Comparison of ENCODE assay signal across 28 cellular contexts in genomic region chr9:75175395-75175794, GRCh38.
"Had no signal": no experiment of that assay in that cellular context is flagged by ENCODE, and none has a peak within 500 bp of the region (broad histone marks: within the 10 kb centered on the region; RNA-seq: fewer than 3 reads in every experiment).

No MANE protein-coding gene starts in this region.

- H3K9me3 Mint-ChIP-seq: activated CD8-positive, alpha-beta T cell treated with anti-CD3 and anti-CD28 coated beads for 36 hours; activated naive CD4-positive, alpha-beta T cell treated with anti-CD3 and anti-CD28 coated beads, Interleukin-2, amount 10 ng/mL, durations not matched to agents 7 days and 5 days; activated naive CD8-positive, alpha-beta T cell treated with anti-CD3 and anti-CD28 coated beads for 36 hours; activated T-helper 2 cell treated with anti-CD3 and anti-CD28 coated beads, Interferon-gamma antibody, Interleukin-2, Interleukin-4, amounts not matched to agents 10 μg/mL and 5 μg/mL and 100 μg/mL, durations not matched to agents 14 hours and 24 hours and 36 hours; T-cell had no signal

- H3K27ac ChIP-seq: brain microvascular endothelial cell, cardiac muscle cell, SK-N-MC, VCaP had no signal

- H3K27ac Mint-ChIP-seq: activated CD4-positive, alpha-beta T cell treated with anti-CD3 and anti-CD28 coated beads for 36 hours; activated CD8-positive, alpha-beta T cell treated with anti-CD3 and anti-CD28 coated beads for 36 hours; activated naive CD4-positive, alpha-beta T cell treated with anti-CD3 and anti-CD28 coated beads, Interleukin-2, amount 10 ng/mL, durations not matched to agents 7 days and 5 days; activated naive CD8-positive, alpha-beta T cell treated with anti-CD3 and anti-CD28 coated beads for 36 hours; activated T-cell treated with anti-CD3 and anti-CD28 coated beads, Interleukin-2, amount 50 U/mL, for 72 hours; activated T-helper 2 cell treated with anti-CD3 and anti-CD28 coated beads, Interferon-gamma antibody, Interleukin-2, Interleukin-4, amounts not matched to agents 10 μg/mL and 5 μg/mL and 100 μg/mL, durations not matched to agents 14 hours and 24 hours and 36 hours had no signal

- H3K27me3 Mint-ChIP-seq: activated CD4-positive, alpha-beta T cell treated with anti-CD3 and anti-CD28 coated beads for 36 hours; activated CD8-positive, alpha-beta T cell treated with anti-CD3 and anti-CD28 coated beads for 36 hours; activated naive CD4-positive, alpha-beta T cell treated with anti-CD3 and anti-CD28 coated beads, Interleukin-2, amount 10 ng/mL, durations not matched to agents 7 days and 5 days; activated naive CD8-positive, alpha-beta T cell treated with anti-CD3 and anti-CD28 coated beads for 36 hours; T-cell had no signal

- H3K4me3 Mint-ChIP-seq: activated CD4-positive, alpha-beta T cell treated with anti-CD3 and anti-CD28 coated beads for 36 hours; activated CD8-positive, alpha-beta T cell treated with anti-CD3 and anti-CD28 coated beads for 36 hours; activated naive CD4-positive, alpha-beta T cell treated with anti-CD3 and anti-CD28 coated beads, Interleukin-2, amount 10 ng/mL, durations not matched to agents 7 days and 5 days; activated naive CD8-positive, alpha-beta T cell treated with anti-CD3 and anti-CD28 coated beads for 36 hours; activated T-cell treated with anti-CD3 and anti-CD28 coated beads, Interleukin-2, amount 50 U/mL, for 72 hours; T-cell had no signal

- DNase-seq: activated CD4-positive, alpha-beta T cell treated with anti-CD3 and anti-CD28 coated beads for 36 hours; activated CD4-positive, CD25-positive, alpha-beta regulatory T cell; activated CD8-positive, alpha-beta memory T cell treated with anti-CD3 and anti-CD28 coated beads, Interleukin-2, amount 50 U/mL, for 4 hours; activated CD8-positive, alpha-beta T cell treated with anti-CD3 and anti-CD28 coated beads for 36 hours; activated gamma-delta T cell treated with Interleukin-2 at 50 U/mL for 16 hours; activated naive CD4-positive, alpha-beta T cell treated with anti-CD3 and anti-CD28 coated beads, Interleukin-2, amount 10 ng/mL, durations not matched to agents 7 days and 5 days; activated naive CD8-positive, alpha-beta T cell treated with anti-CD3 and anti-CD28 coated beads for 36 hours; activated T-cell treated with anti-CD3 and anti-CD28 coated beads, Interleukin-2, amount 50 U/mL, for 72 hours; brain microvascular endothelial cell; Karpas-422; NCI-H1048; NCI-H146; NCI-H187 treated with DMSO at 0.1 percent for 48 hours; NCI-H2081 treated with DMSO at 0.1 percent for 48 hours; NCI-H446; NCI-H524; NCI-H774; NK-92 treated with Interleukin-12 subunit alpha and Interleukin-12 subunit beta, amount 100 ng/mL, for 24 hours; RPMI8226; T-cell; T-helper 2 cell; T1000 had no signal

- H3K36me3 ChIP-seq: brain microvascular endothelial cell, cardiac muscle cell had no signal

- ATAC-seq: activated CD4-positive, alpha-beta T cell treated with anti-CD3 and anti-CD28 coated beads for 36 hours; activated CD8-positive, alpha-beta T cell treated with anti-CD3 and anti-CD28 coated beads for 36 hours; activated T-cell treated with anti-CD3 and anti-CD28 coated beads, Interleukin-2, amount 50 U/mL, for 72 hours; Panc1; Right ventricle myocardium inferior; T-cell had no signal

- H3K4me3 ChIP-seq: cardiac muscle cell, SK-N-MC had no signal

- H3K27me3 ChIP-seq: brain microvascular endothelial cell, cardiac muscle cell had no signal
